26 cellular contexts compared by ENCODE assay signal in the genomic region with DNA sequence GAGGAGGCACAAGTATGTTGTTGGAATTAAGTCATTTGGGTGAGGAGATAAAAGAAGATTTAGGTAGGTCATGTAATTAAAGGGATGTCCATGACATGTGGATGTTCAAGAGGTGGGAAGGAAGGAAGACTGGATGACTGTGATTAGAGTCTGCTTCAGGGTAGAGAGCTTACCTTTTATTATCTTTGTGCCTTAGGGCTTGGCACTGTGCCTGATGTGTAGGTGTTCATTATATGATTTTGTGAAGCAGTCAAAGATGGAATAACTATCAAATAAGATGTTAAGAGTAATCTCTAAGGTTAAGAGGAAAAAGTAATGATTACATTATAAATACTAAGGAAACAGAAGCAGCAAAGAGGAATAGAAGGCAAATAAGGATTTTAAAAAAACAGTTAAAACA.
"Had no signal": no experiment of that assay in that cellular context is flagged by ENCODE, and none has a peak within 500 bp of the region (broad histone marks: within the 10 kb centered on the region; RNA-seq: fewer than 3 reads in every experiment).

No MANE protein-coding gene starts in this region.

- ATAC-seq: left colon; left lung; lower lobe of right lung; naive thymus-derived CD8-positive, alpha-beta T cell; right cardiac atrium; sciatic nerve; stimulated activated naive B cell treated with anti-CD40 and anti-IgM and Interleukin-4, amounts not matched to agents 10 μg/mL and 1 μg/mL and 100 μg/mL, for 72 hours; stimulated activated naive CD8-positive, alpha-beta T cell treated with anti-CD3 and anti-CD28 coated beads, Interleukin-15, Interleukin-2, amounts not matched to agents 100 U/mL and 50 U/mL, for 24 hours; upper lobe of right lung had no signal

- H3K4me1 Mint-ChIP-seq: immature natural killer cell had no signal

- H3K27me3 Mint-ChIP-seq: stimulated activated naive B cell treated with anti-CD40 and anti-IgM and Interleukin-4, amounts not matched to agents 10 μg/mL and 1 μg/mL and 100 μg/mL, for 72 hours had no signal

- H3K36me3 ChIP-seq: left lung, lower lobe of right lung, stomach, thyroid gland, transverse colon, upper lobe of right lung had no signal

- DNase-seq: hypothalamus; immature natural killer cell; kidney; left colon; left lung; lower lobe of right lung; mammary epithelial cell; mesenchymal stem cell; naive thymus-derived CD8-positive, alpha-beta T cell; retina; right cardiac atrium; stimulated activated CD4-positive, alpha-beta T cell treated with anti-CD3 and anti-CD28 coated beads, Interleukin-12 subunit alpha, Interleukin-12 subunit beta, amount 100 ng/mL, for 4 hours; stimulated activated CD4-positive, alpha-beta T cell treated with anti-CD3 and anti-CD28 coated beads, Interleukin-15, amount 100 ng/mL, for 24 hours; stimulated activated CD4-positive, alpha-beta T cell treated with anti-CD3 and anti-CD28 coated beads, Interleukin-2, amount 100 ng/mL, for 24 hours; stimulated activated CD4-positive, alpha-beta T cell treated with anti-CD3 and anti-CD28 coated beads, Interleukin-4, amount 100 ng/mL, for 1 hour; stimulated activated naive B cell treated with anti-CD40 and anti-IgM and Interleukin-4, amounts not matched to agents 10 μg/mL and 1 μg/mL and 100 μg/mL, for 72 hours; stimulated activated naive CD8-positive, alpha-beta T cell treated with anti-CD3 and anti-CD28 coated beads, Interleukin-15, Interleukin-2, amounts not matched to agents 100 U/mL and 50 U/mL, for 24 hours; stomach; testis; thyroid gland; transverse colon; upper lobe of right lung had no signal

- H3K27ac Mint-ChIP-seq: immature natural killer cell; naive thymus-derived CD8-positive, alpha-beta T cell; nephron; stimulated activated naive B cell treated with anti-CD40 and anti-IgM and Interleukin-4, amounts not matched to agents 10 μg/mL and 1 μg/mL and 100 μg/mL, for 72 hours had no signal

- H3K4me3 ChIP-seq: left lung, lower lobe of right lung, skin epidermis, stomach, testis, thyroid gland, transverse colon, upper lobe of right lung had no signal

- H3K4me3 Mint-ChIP-seq: immature natural killer cell; naive thymus-derived CD8-positive, alpha-beta T cell; nephron; neural crest cell; stimulated activated naive B cell treated with anti-CD40 and anti-IgM and Interleukin-4, amounts not matched to agents 10 μg/mL and 1 μg/mL and 100 μg/mL, for 72 hours had no signal

- H3K9me3 Mint-ChIP-seq: nephron, neural crest cell had no signal

- H3K27me3 ChIP-seq: left lung, stomach, testis, thyroid gland, transverse colon, upper lobe of right lung had no signal

- H3K36me3 Mint-ChIP-seq: immature natural killer cell; naive thymus-derived CD8-positive, alpha-beta T cell had no signal
